In the genomic region with DNA sequence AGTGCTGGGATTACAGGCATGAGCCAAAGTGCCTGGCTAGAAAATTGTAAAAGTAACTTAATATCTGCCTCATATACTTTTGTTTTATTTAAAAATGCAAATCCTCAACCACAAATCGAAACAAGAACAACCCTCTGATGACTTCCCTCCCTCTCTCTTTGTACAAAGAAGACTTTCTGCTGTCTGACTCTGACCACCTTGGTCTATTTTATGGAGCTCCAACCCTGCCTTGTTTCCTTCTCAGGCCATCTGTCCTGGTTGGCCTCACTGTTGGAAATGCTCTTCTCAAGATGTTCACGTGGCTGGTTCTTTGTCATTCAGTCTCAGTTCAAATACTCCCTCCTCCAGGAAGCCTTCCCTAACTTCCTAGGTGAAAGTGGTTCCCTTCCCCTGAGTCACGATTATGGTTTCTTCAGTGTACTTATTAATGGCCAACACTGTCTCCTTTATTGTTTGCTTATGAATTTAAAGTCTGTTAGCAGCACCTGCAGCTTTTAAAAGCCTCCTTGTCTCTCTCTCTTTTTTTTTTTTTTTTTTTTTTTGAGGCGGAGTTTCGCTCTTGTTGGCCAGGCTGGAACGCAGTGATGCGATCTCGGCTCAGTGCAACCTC, we compare ENCODE assay signal across 15 cellular contexts.
DNase-seq lines count a peak whose midpoint lies in the region; ATAC-seq, FAIRE-seq and TF ChIP-seq lines count a peak whose summit lies in the region.
"Had no signal": no experiment of that assay in that cellular context is flagged by ENCODE, and none has a peak within 500 bp of the region (broad histone marks: within the 10 kb centered on the region; RNA-seq: fewer than 3 reads in every experiment).

No MANE protein-coding gene starts in this region.

- H3K27me3 ChIP-seq in NT2/D1 (ENCODE audit: insufficient read depth, insufficient read length) (no peaks in the 10 kb centered on the region), endodermal cell (ENCODE audit: control insufficient read depth, insufficient read depth, low read length, poor library complexity, severe bottlenecking) (no peaks in the 10 kb centered on the region)
- H3K27me3 ChIP-seq in CD8-positive, alpha-beta T cell (ENCODE audit: insufficient read depth, low read length) = no peaks in the 10 kb centered on the region
- H3K27me3 ChIP-seq: BLaER1 treated with 17β-estradiol and CSF1 and Interleukin-3, amounts not matched to agents 10 nM and 100 nM had no signal

- DNase-seq in HT1080 (ENCODE audit: low read depth) = peak; percentile 17
- peak; percentile 46 for DNase-seq in NT2/D1 (ENCODE audit: low read depth, low spot score)
- no peak for DNase-seq in endodermal cell
- DNase-seq in type B pancreatic cell (ENCODE audit: extremely low spot score, unreplicated experiment) = no peak
- no peak for DNase-seq in GM12892 (ENCODE audit: insufficient read length)
- DNase-seq in stimulated activated CD4-positive, alpha-beta T cell treated with anti-CD3 and anti-CD28 coated beads, Interleukin-12 subunit alpha, Interleukin-12 subunit beta, amount 100 ng/mL, for 4 hours = no peak
- no peak for DNase-seq in CD8-positive, alpha-beta T cell
- DNase-seq: DMS53, NCI-H1092, NCI-H1694 treated with DMSO at 0.1 percent for 48 hours, NCI-H446, NCI-H748 treated with DMSO at 0.1 percent for 48 hours had no signal

- H3K9me3 Mint-ChIP-seq in endodermal cell (peaks cover 4% of the 10 kb centered on the region), type B pancreatic cell (no peaks in the 10 kb centered on the region)
- no peaks in the 10 kb centered on the region for H3K9me3 Mint-ChIP-seq in CD8-positive, alpha-beta T cell

- H3K9ac ChIP-seq in NT2/D1 (ENCODE audit: insufficient read length, low read depth) (no peak overlapping the region), endodermal cell (ENCODE audit: extremely low read depth, low read length, poor library complexity, severe bottlenecking) (no peak overlapping the region)
- H3K9ac ChIP-seq: BLaER1 treated with 17β-estradiol and CSF1 and Interleukin-3, amounts not matched to agents 10 nM and 100 nM had no signal

- no peak for FAIRE-seq in GM12892 (lab: Jason Lieb, UNC)
- FAIRE-seq: GM12878 had no signal

- ATAC-seq in CD8-positive, alpha-beta T cell = no peak
- ATAC-seq: GM12878 had no signal

- H3K4me1 Mint-ChIP-seq in endodermal cell = peaks cover 10% of the 10 kb centered on the region
- H3K4me1 Mint-ChIP-seq in type B pancreatic cell (ENCODE audit: unreplicated experiment) = peaks cover 14% of the 10 kb centered on the region
- H3K4me1 Mint-ChIP-seq in CD8-positive, alpha-beta T cell (ENCODE audit: low read depth) = peaks cover 5% of the 10 kb centered on the region

- H3K4me3 Mint-ChIP-seq in endodermal cell (no peak overlapping the region), type B pancreatic cell (no peak overlapping the region)
- H3K4me3 Mint-ChIP-seq in CD8-positive, alpha-beta T cell = no peak overlapping the region
- H3K4me3 Mint-ChIP-seq: T-helper 2 cell treated with Interferon-gamma antibody and Interleukin-4, amounts not matched to agents 5 μg/mL and 100 μg/mL, for 36 hours had no signal

- H3K27ac Mint-ChIP-seq in endodermal cell (peak overlapping the region; percentile 12), type B pancreatic cell (peak overlapping the region; percentile 13)
- H3K27ac Mint-ChIP-seq in CD8-positive, alpha-beta T cell = no peak overlapping the region
- H3K27ac Mint-ChIP-seq: T-helper 2 cell treated with Interferon-gamma antibody and Interleukin-4, amounts not matched to agents 5 μg/mL and 100 μg/mL, for 36 hours had no signal

- no peak for TF ChIP-seq POLR2A in GM12892 (IDR thresholded peaks at IDR 0.05; ENCODE audit: low read depth, low read length)

- H3K27me3 Mint-ChIP-seq in endodermal cell (ENCODE audit: insufficient read depth) (no peaks in the 10 kb centered on the region), type B pancreatic cell (no peaks in the 10 kb centered on the region)
- H3K27me3 Mint-ChIP-seq in CD8-positive, alpha-beta T cell (ENCODE audit: low read depth) = peaks cover 5% of the 10 kb centered on the region

- intact Hi-C loops in CD8-positive, alpha-beta T cell (cut with DNase I, micrococcal nuclease) = no loop called here

- 86 to 90% methylated on average over 5 to 8 of the region's 8 CpGs for WGBS in endodermal cell (ENCODE audit: insufficient coverage in 1 of 2, insufficient read length in 1 of 2), 2 experiments

- H3K4me1 ChIP-seq in NT2/D1 (ENCODE audit: insufficient read depth, insufficient read length) (no peaks in the 10 kb centered on the region), endodermal cell (ENCODE audit: control insufficient read depth, insufficient read depth, low read length) (peaks cover 4% of the 10 kb centered on the region)
- H3K4me1 ChIP-seq in CD8-positive, alpha-beta T cell (ENCODE audit: insufficient read depth, low read length) = no peaks in the 10 kb centered on the region

- peaks cover 3% of the 10 kb centered on the region for H3K36me3 Mint-ChIP-seq in endodermal cell (ENCODE audit: low read depth)
- H3K36me3 Mint-ChIP-seq in type B pancreatic cell = no peaks in the 10 kb centered on the region
- no peaks in the 10 kb centered on the region for H3K36me3 Mint-ChIP-seq in CD8-positive, alpha-beta T cell

- POLR2A ChIA-PET in CD8-positive, alpha-beta T cell (lab: Charles Lee) = no interaction called here

- CTCF ChIA-PET in CD8-positive, alpha-beta T cell (lab: Charles Lee) = interaction anchor here (1.0 kb wide), 1 partner anchor 9 kb away, joined by 3 read pairs; no protein-coding TSS in a partner anchor

- no peak overlapping the region for H3K27ac ChIP-seq in endodermal cell (ENCODE audit: low read depth, low read length)
- H3K27ac ChIP-seq in CD8-positive, alpha-beta T cell (ENCODE audit: low read depth, low read length) = no peak overlapping the region
- H3K27ac ChIP-seq: BLaER1 treated with 17β-estradiol and CSF1 and Interleukin-3, amounts not matched to agents 10 nM and 100 nM had no signal

- H3K4me3 ChIP-seq in NT2/D1 (ENCODE audit: insufficient read length, low read depth) (no peak overlapping the region), endodermal cell (ENCODE audit: low read length) (no peak overlapping the region)
- no peak overlapping the region for H3K4me3 ChIP-seq in CD8-positive, alpha-beta T cell (ENCODE audit: low read depth, low read length)
- H3K4me3 ChIP-seq: BLaER1 treated with 17β-estradiol and CSF1 and Interleukin-3, amounts not matched to agents 10 nM and 100 nM; GM12878 had no signal

- no peaks in the 10 kb centered on the region for H3K9me3 ChIP-seq in NT2/D1 (ENCODE audit: insufficient read depth, low read length)
- H3K9me3 ChIP-seq in endodermal cell (ENCODE audit: control insufficient read depth, low read length) = no peaks in the 10 kb centered on the region
- H3K9me3 ChIP-seq in CD8-positive, alpha-beta T cell (ENCODE audit: low read length) = no peaks in the 10 kb centered on the region

- TF ChIP-seq CTCF in endodermal cell (conservative IDR thresholded peaks at IDR 0.05) (no peak), type B pancreatic cell (conservative IDR thresholded peaks at IDR 0.05) (no peak)
- no peak for TF ChIP-seq CTCF in CD8-positive, alpha-beta T cell (IDR thresholded peaks at IDR 0.05)

- H3K36me3 ChIP-seq in NT2/D1 (ENCODE audit: insufficient read depth, insufficient read length, low read length) (no peaks in the 10 kb centered on the region), endodermal cell (ENCODE audit: control insufficient read depth, insufficient read depth, low read length) (no peaks in the 10 kb centered on the region)
- no peaks in the 10 kb centered on the region for H3K36me3 ChIP-seq in CD8-positive, alpha-beta T cell (ENCODE audit: insufficient read depth, low read length)
- H3K36me3 ChIP-seq: BLaER1 treated with 17β-estradiol and CSF1 and Interleukin-3, amounts not matched to agents 10 nM and 100 nM had no signal

Comparison
In these comparisons a context has a peak if more than half of its experiments do, and no peak if none do; other contexts are left out.
1. DNase-seq: peak in HT1080 (single experiment) and NT2/D1 (single experiment); none in endodermal cell (single experiment), type B pancreatic cell (single experiment), GM12892 (single experiment), stimulated activated CD4-positive, alpha-beta T cell treated with anti-CD3 and anti-CD28 coated beads, Interleukin-12 subunit alpha, Interleukin-12 subunit beta, amount 100 ng/mL, for 4 hours (single experiment) and CD8-positive, alpha-beta T cell (0 of 7).